ENCODE assay signal across 8 cellular contexts in the genomic region with DNA sequence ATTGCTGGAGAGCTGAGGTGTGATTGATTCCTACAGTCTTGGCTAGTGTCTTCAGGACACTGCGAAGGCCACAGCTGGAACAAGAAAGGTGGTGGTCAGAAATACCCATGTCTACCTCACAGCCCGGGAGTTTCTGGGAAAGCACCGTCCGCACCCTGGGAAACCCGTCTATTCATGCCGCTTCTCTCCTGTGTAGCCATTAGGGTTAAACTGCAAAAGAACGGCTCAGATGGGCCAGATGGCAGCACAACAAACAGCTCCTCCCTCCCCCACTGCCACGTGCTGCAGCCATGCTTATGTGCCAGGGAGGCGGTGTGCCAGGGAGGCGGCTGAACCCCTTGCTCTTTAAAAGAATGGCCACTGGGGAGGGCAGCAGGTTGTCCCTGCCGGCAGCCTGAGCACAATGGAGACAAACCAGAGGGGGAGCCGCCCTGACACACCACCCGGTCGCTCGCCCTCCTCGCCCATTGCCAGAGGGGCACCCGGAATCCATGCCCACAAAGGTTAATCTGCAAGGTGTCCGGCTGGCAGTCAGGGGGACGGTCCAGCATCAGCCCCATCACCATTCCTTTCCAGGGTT.
DNase-seq lines count a peak whose midpoint lies in the region; ATAC-seq and TF ChIP-seq lines count a peak whose summit lies in the region.

No MANE protein-coding gene starts in this region.

- no peak for TF ChIP-seq CTCF in neural crest cell (conservative IDR thresholded peaks at IDR 0.05)

- ATAC-seq in HG03565 (IDR thresholded peaks at IDR 0.05; ENCODE audit: unreplicated experiment) (no peak), HG03097 (IDR thresholded peaks at IDR 0.05; ENCODE audit: low FRiP score, unreplicated experiment) (no peak)

- no peaks in the 10 kb centered on the region for H3K27me3 Mint-ChIP-seq in activated CD4-positive, alpha-beta T cell treated with anti-CD3 and anti-CD28 coated beads, Interleukin-2, amount 10 ng/mL, durations not matched to agents 7 days and 5 days
- H3K27me3 Mint-ChIP-seq in neural crest cell (ENCODE audit: low read depth) = no peaks in the 10 kb centered on the region

- H3K9me3 Mint-ChIP-seq in activated CD4-positive, alpha-beta T cell treated with anti-CD3 and anti-CD28 coated beads, Interleukin-2, amount 10 ng/mL, durations not matched to agents 7 days and 5 days = no peaks in the 10 kb centered on the region
- H3K9me3 Mint-ChIP-seq in neural crest cell = no peaks in the 10 kb centered on the region

- H3K4me3 Mint-ChIP-seq in activated CD4-positive, alpha-beta T cell treated with anti-CD3 and anti-CD28 coated beads, Interleukin-2, amount 10 ng/mL, durations not matched to agents 7 days and 5 days = peak overlapping the region; percentile 33
- peak overlapping the region; percentile 86 for H3K4me3 Mint-ChIP-seq in neural crest cell

- H3K4me1 Mint-ChIP-seq in activated CD4-positive, alpha-beta T cell treated with anti-CD3 and anti-CD28 coated beads, Interleukin-2, amount 10 ng/mL, durations not matched to agents 7 days and 5 days = peaks cover 88% of the 10 kb centered on the region
- peaks cover 35% of the 10 kb centered on the region for H3K4me1 Mint-ChIP-seq in neural crest cell

- DNase-seq in EH (ENCODE audit: low read depth) = peak; percentile 46
- DNase-seq in NCI-H1417 (lab: John Stamatoyannopoulos, UW) = peak; percentile 50 to 90 (median 81)
- DNase-seq in activated CD4-positive, alpha-beta T cell treated with anti-CD3 and anti-CD28 coated beads, Interleukin-2, amount 10 ng/mL, durations not matched to agents 7 days and 5 days = no peak
- DNase-seq in fibroblast of peridontal ligament (ENCODE audit: extremely low read depth) = peak; percentile 47
- DNase-seq in neural crest cell (ENCODE audit: low read depth, low spot score) = peak; percentile 8
- no peak for DNase-seq in UCSD-AML1 (lab: John Stamatoyannopoulos, UW; ENCODE audit: unreplicated experiment)

- POLR2A ChIA-PET in activated CD4-positive, alpha-beta T cell treated with anti-CD3 and anti-CD28 coated beads, Interleukin-2, amount 10 ng/mL, durations not matched to agents 7 days and 5 days (lab: Charles Lee) = no interaction called here

- peak overlapping the region; percentile 65 for H3K27ac Mint-ChIP-seq in activated CD4-positive, alpha-beta T cell treated with anti-CD3 and anti-CD28 coated beads, Interleukin-2, amount 10 ng/mL, durations not matched to agents 7 days and 5 days
- peak overlapping the region; percentile 86 for H3K27ac Mint-ChIP-seq in neural crest cell (ENCODE audit: unreplicated experiment)

- peaks cover 27% of the 10 kb centered on the region for H3K36me3 Mint-ChIP-seq in activated CD4-positive, alpha-beta T cell treated with anti-CD3 and anti-CD28 coated beads, Interleukin-2, amount 10 ng/mL, durations not matched to agents 7 days and 5 days (ENCODE audit: low read depth)
- no peaks in the 10 kb centered on the region for H3K36me3 Mint-ChIP-seq in neural crest cell (ENCODE audit: low read depth)

- CTCF ChIA-PET in activated CD4-positive, alpha-beta T cell treated with anti-CD3 and anti-CD28 coated beads, Interleukin-2, amount 10 ng/mL, durations not matched to agents 7 days and 5 days (lab: Charles Lee) = interaction anchor here (0.9 to 3.5 kb wide), 5 partner anchors 8 to 269 kb away, joined by 3 to 14 read pairs (median 3); no protein-coding TSS in a partner anchor

Comparison
In these comparisons a context has a peak if more than half of its experiments do, and no peak if none do; other contexts are left out.
1. DNase-seq: peak in EH (single experiment), NCI-H1417 (3 of 3), fibroblast of peridontal ligament (single experiment) and neural crest cell (single experiment); none in activated CD4-positive, alpha-beta T cell treated with anti-CD3 and anti-CD28 coated beads, Interleukin-2, amount 10 ng/mL, durations not matched to agents 7 days and 5 days (single experiment) and UCSD-AML1 (single experiment).